Comparison of ENCODE assay signal across 31 cellular contexts in genomic region chr10:15320118-15320517, GRCh38. TPM values are rescaled to one million over a fixed set of nuclear protein-coding genes. Genes with fewer than 3 reads are reported as not detected.
"Had no signal": no experiment of that assay in that cellular context is flagged by ENCODE, and none has a peak within 500 bp of the region (broad histone marks: within the 10 kb centered on the region; RNA-seq: fewer than 3 reads in every experiment).

No MANE protein-coding gene starts in this region.

- FAIRE-seq: endometrium, endothelial cell of umbilical vein had no signal

- H3K36me3 ChIP-seq: ascending aorta, breast epithelium, cardiac muscle cell, colonic mucosa, esophagus squamous epithelium, gastroesophageal sphincter, WERI-Rb-1 had no signal

- DNase-seq: activated B cell treated with CpG ODN at 0.5 μM for 24 hours; activated CD4-positive, alpha-beta T cell treated with anti-CD3 and anti-CD28 coated beads for 48 hours; activated CD4-positive, alpha-beta T cell treated with anti-CD3 and anti-CD28 coated beads, Interleukin-2, amount 50 U/mL, for 1 hour; activated CD4-positive, alpha-beta T cell treated with anti-CD3 and anti-CD28 coated beads, Interleukin-2, amount 50 U/mL, for 48 hours; activated CD8-positive, alpha-beta memory T cell treated with anti-CD3 and anti-CD28 coated beads for 24 hours; activated CD8-positive, alpha-beta T cell treated with anti-CD3 and anti-CD28 coated beads for 36 hours; activated effector memory CD4-positive, alpha-beta T cell treated with Interleukin-2 at 50 U/mL for 16 hours; activated gamma-delta T cell treated with Interleukin-2 at 50 U/mL for 16 hours; activated naive CD4-positive, alpha-beta T cell treated with anti-CD3 and anti-CD28 coated beads for 36 hours; activated naive CD8-positive, alpha-beta T cell treated with anti-CD3 and anti-CD28 coated beads, Interleukin-2, amount 10 ng/mL, durations not matched to agents 7 days and 5 days; activated T-cell treated with anti-CD3 and anti-CD28 coated beads, Interleukin-2, amount 50 U/mL, for 4 hours; central memory CD4-positive, alpha-beta T cell; cerebellar nuclear complex; colonic mucosa; effector CD8-positive, alpha-beta T cell; esophagus squamous epithelium; foreskin melanocyte; T-helper 1 cell; T-helper 17 cell; T1000; WERI-Rb-1 had no signal

- H3K4me3 ChIP-seq: ascending aorta, breast epithelium, cardiac muscle cell, colonic mucosa, esophagus squamous epithelium, gastroesophageal sphincter had no signal

- H3K27me3 ChIP-seq: ascending aorta, breast epithelium, cardiac muscle cell, colonic mucosa, esophagus squamous epithelium, gastroesophageal sphincter had no signal

- H3K9me3 ChIP-seq: ascending aorta, breast epithelium, colonic mucosa, esophagus squamous epithelium, gastroesophageal sphincter had no signal

- ATAC-seq: activated CD4-positive, CD25-positive, alpha-beta regulatory T cell treated with anti-CD3 and anti-CD28 coated beads, Interleukin-2, amount 50 U/mL, for 24 hours; activated CD8-positive, alpha-beta T cell treated with anti-CD3 and anti-CD28 coated beads for 36 hours; activated naive CD4-positive, alpha-beta T cell treated with anti-CD3 and anti-CD28 coated beads, Interleukin-2, amount 50 U/mL, for 72 hours; activated T-cell treated with anti-CD3 and anti-CD28 coated beads, Interleukin-2, amount 50 U/mL, for 4 hours; activated T-helper 17 cell treated with anti-CD3 and anti-CD28 coated beads, Interleukin-2, amount 50 U/mL, for 72 hours; gastroesophageal sphincter; T-helper 17 cell had no signal

- H3K27ac ChIP-seq: breast epithelium, cardiac muscle cell, colonic mucosa, epithelial cell of prostate, esophagus squamous epithelium, gastroesophageal sphincter, WERI-Rb-1 had no signal

- H3K4me1 ChIP-seq: breast epithelium, colonic mucosa had no signal

RNA-seq across cellular contexts. Expression of gene FAM171A1, which starts 51.0 kb away (rescaled TPM):
- total RNA-seq: activated B cell treated with CpG ODN at 0.5 μM for 24 hours had no signal
